In genomic region chr15:66229790-66230460, GRCh38 we compare ENCODE assay signal across 21 cellular contexts. TPM values are rescaled to one million over a fixed set of nuclear protein-coding genes. Genes with fewer than 3 reads are reported as not detected.
DNase-seq lines count a peak whose midpoint lies in the region; ATAC-seq and TF ChIP-seq lines count a peak whose summit lies in the region.
"Had no signal": no experiment of that assay in that cellular context is flagged by ENCODE, and none has a peak within 500 bp of the region (broad histone marks: within the 10 kb centered on the region; RNA-seq: fewer than 3 reads in every experiment).

No MANE protein-coding gene starts in this region.

- intact Hi-C loops in upper lobe of right lung (cut with DNase I): no loop called here

- no peak overlapping the region for H3K4me3 Mint-ChIP-seq in chondrocyte (ENCODE audit: unreplicated experiment)
- H3K4me3 Mint-ChIP-seq: B cell had no signal

- H3K27ac ChIP-seq in upper lobe of right lung: no peak overlapping the region
- H3K27ac ChIP-seq: 22Rv1, SJSA1 had no signal

- no peaks in the 10 kb centered on the region for H3K36me3 ChIP-seq in upper lobe of right lung
- H3K36me3 ChIP-seq: SJSA1 had no signal

- no peaks in the 10 kb centered on the region for H3K9me3 ChIP-seq in upper lobe of right lung
- H3K9me3 ChIP-seq: SJSA1 had no signal

- no peak for TF ChIP-seq CTCF in chondrocyte (IDR thresholded peaks at IDR 0.05)
- TF ChIP-seq CTCF in upper lobe of right lung (IDR thresholded peaks at IDR 0.05): no peak

- H3K4me3 ChIP-seq in upper lobe of right lung: no peak overlapping the region
- H3K4me3 ChIP-seq: SJSA1 had no signal

- H3K4me1 ChIP-seq in upper lobe of right lung: no peaks in the 10 kb centered on the region
- H3K4me1 ChIP-seq: SJSA1 had no signal

- no peaks in the 10 kb centered on the region for H3K27me3 ChIP-seq in upper lobe of right lung

- H3K4me1 Mint-ChIP-seq in chondrocyte (ENCODE audit: low read depth): no peaks in the 10 kb centered on the region
- H3K4me1 Mint-ChIP-seq: B cell, IgD-negative memory B cell had no signal

- DNase-seq in DMS 273 (lab: John Stamatoyannopoulos, UW; ENCODE audit: unreplicated experiment) (peak; percentile 55), DMS 273 treated with DMSO at 0.1 percent for 48 hours (lab: John Stamatoyannopoulos, UW) (no peak), NCI-H69 (lab: John Stamatoyannopoulos, UW) (peak; percentile 76), chondrocyte (ENCODE audit: low spot score) (peak; percentile 36), upper lobe of right lung (peak; percentile 31), NOMO-1 treated with DMSO at 0.1 percent for 48 hours (lab: John Stamatoyannopoulos, UW; ENCODE audit: unreplicated experiment) (no peak)
- DNase-seq: Calu3, HCEC 1CT, NCI-H1092 treated with DMSO at 0.1 percent for 48 hours, NCI-H1436, NCI-H1930, NCI-H2107, NCI-H510A, Right ventricle myocardium superior, RPMI8226 had no signal

- H3K27ac Mint-ChIP-seq in chondrocyte (ENCODE audit: unreplicated experiment): no peak overlapping the region
- H3K27ac Mint-ChIP-seq: B cell, IgD-negative memory B cell had no signal

- no peaks in the 10 kb centered on the region for H3K36me3 Mint-ChIP-seq in chondrocyte (ENCODE audit: low read depth)

- peaks cover 3% of the 10 kb centered on the region for H3K9me3 Mint-ChIP-seq in chondrocyte (ENCODE audit: low read depth)
- H3K9me3 Mint-ChIP-seq: IgD-negative memory B cell had no signal

- ATAC-seq in upper lobe of right lung (no peak), HG03097 (IDR thresholded peaks at IDR 0.05; ENCODE audit: low FRiP score, unreplicated experiment) (no peak), GM18867 (IDR thresholded peaks at IDR 0.05; ENCODE audit: unreplicated experiment) (no peak)

- peaks cover 26% of the 10 kb centered on the region for H3K27me3 Mint-ChIP-seq in chondrocyte (ENCODE audit: low read depth)
- H3K27me3 Mint-ChIP-seq: B cell had no signal

RNA-seq across cellular contexts. Expression of gene MEGF11, which starts 23.6 kb away (rescaled TPM):
- total RNA-seq in chondrocyte (not detected in 3 replicates), upper lobe of right lung (3.0 TPM)
- total RNA-seq: Right ventricle myocardium superior had no signal

Comparison
In these comparisons a context has a peak if more than half of its experiments do, and no peak if none do; other contexts are left out.
1. DNase-seq: peak in DMS 273 (single experiment), NCI-H69 (single experiment), chondrocyte (single experiment) and upper lobe of right lung (single experiment); none in DMS 273 treated with DMSO at 0.1 percent for 48 hours (single experiment) and NOMO-1 treated with DMSO at 0.1 percent for 48 hours (single experiment).